8 cellular contexts compared by ENCODE assay signal in genomic region chr7:43729924-43730248, GRCh38. TPM values are rescaled to one million over a fixed set of nuclear protein-coding genes. Genes with fewer than 3 reads are reported as not detected.
A peak's percentile ranks its signal among the peaks of the same experiment; 100 is the strongest.
DNase-seq lines count a peak whose midpoint lies in the region; ATAC-seq and TF ChIP-seq lines count a peak whose summit lies in the region.

No MANE protein-coding gene starts in this region.

- no peaks in the 10 kb centered on the region for H3K36me3 Mint-ChIP-seq in T-helper 17 cell (ENCODE audit: low read depth)
- H3K36me3 Mint-ChIP-seq in stimulated activated effector memory CD8-positive, alpha-beta T cell treated with anti-CD3 and anti-CD28 coated beads, Interleukin-12 subunit alpha, Interleukin-12 subunit beta, amount 100 ng/mL, for 72 hours, result peaks cover 1% of the 10 kb centered on the region

- peaks cover 31% of the 10 kb centered on the region for H3K4me1 Mint-ChIP-seq in T-helper 17 cell
- peaks cover 37% of the 10 kb centered on the region for H3K4me1 Mint-ChIP-seq in stimulated activated effector memory CD8-positive, alpha-beta T cell treated with anti-CD3 and anti-CD28 coated beads, Interleukin-12 subunit alpha, Interleukin-12 subunit beta, amount 100 ng/mL, for 72 hours

- H3K9me3 ChIP-seq in AG04450 (ENCODE audit: control insufficient read depth, insufficient read depth, low read length) (no peaks in the 10 kb centered on the region), T-helper 17 cell (ENCODE audit: control insufficient read depth, low read length, poor library complexity, severe bottlenecking) (no peaks in the 10 kb centered on the region), left ventricle myocardium inferior (replicated peaks) (no peaks in the 10 kb centered on the region)

- H3K4me3 Mint-ChIP-seq in T-helper 17 cell, result peak overlapping the region; percentile 91
- H3K4me3 Mint-ChIP-seq in stimulated activated effector memory CD8-positive, alpha-beta T cell treated with anti-CD3 and anti-CD28 coated beads, Interleukin-12 subunit alpha, Interleukin-12 subunit beta, amount 100 ng/mL, for 72 hours, result peak overlapping the region; percentile 86

- H3K27ac ChIP-seq in AG04450 (ENCODE audit: low read depth, low read length), result peak overlapping the region; percentile 33
- peak overlapping the region; percentile 93 for H3K27ac ChIP-seq in left ventricle myocardium inferior (replicated peaks)

- POLR2A ChIA-PET in AG04450 (lab: Yijun Ruan, JAX), result interaction anchor here (0.7 to 2.6 kb wide), 5 partner anchors 19 to 797 kb away, joined by 3 to 11 read pairs (median 5); partner anchors contain the start of genes BLVRA, MRPL32 and STK17A

- H3K27me3 ChIP-seq in AG04450 (ENCODE audit: control insufficient read depth, insufficient read depth, low read length), result no peaks in the 10 kb centered on the region
- H3K27me3 ChIP-seq in left ventricle myocardium inferior (ENCODE audit: low read depth), result no peaks in the 10 kb centered on the region

- peaks cover 56% of the 10 kb centered on the region for H3K4me1 ChIP-seq in left ventricle myocardium inferior

- CTCF ChIA-PET in AG04450 (lab: Charles Lee), result interaction anchor here (1.0 to 4.5 kb wide), 5 partner anchors 9 to 469 kb away, joined by 3 to 58 read pairs (median 6); partner anchors contain the start of gene STK17A

- peak overlapping the region; percentile 89 for H3K27ac Mint-ChIP-seq in T-helper 17 cell
- H3K27ac Mint-ChIP-seq in stimulated activated effector memory CD8-positive, alpha-beta T cell treated with anti-CD3 and anti-CD28 coated beads, Interleukin-12 subunit alpha, Interleukin-12 subunit beta, amount 100 ng/mL, for 72 hours, result peak overlapping the region; percentile 80

- H3K4me3 ChIP-seq in AG04450 (ENCODE audit: low read depth, low read length), result peak overlapping the region; percentile 89
- H3K4me3 ChIP-seq in left ventricle myocardium inferior, result peak overlapping the region; percentile 89

- H3K9me3 Mint-ChIP-seq in stimulated activated effector memory CD8-positive, alpha-beta T cell treated with anti-CD3 and anti-CD28 coated beads, Interleukin-12 subunit alpha, Interleukin-12 subunit beta, amount 100 ng/mL, for 72 hours, result no peaks in the 10 kb centered on the region

- intact Hi-C loops in left ventricle myocardium inferior (cut with micrococcal nuclease), result loop anchor here (10.0 kb wide), 1 partner anchor 105 kb away; no protein-coding TSS in a partner anchor

- no peaks in the 10 kb centered on the region for H3K36me3 ChIP-seq in left ventricle myocardium inferior

- no peaks in the 10 kb centered on the region for H3K27me3 Mint-ChIP-seq in T-helper 17 cell

- TF ChIP-seq CTCF in AG04450 (IDR thresholded peaks at IDR 0.05; ENCODE audit: low read depth, low read length) (no peak), left ventricle myocardium inferior (IDR thresholded peaks at IDR 0.05; ENCODE audit: borderline replicate concordance) (no peak)

- DNase-seq in AG04450 (ENCODE audit: low read depth, low spot score) (no peak), T-helper 17 cell (no peak), left ventricle myocardium inferior (no peak), NCI-H524 (lab: John Stamatoyannopoulos, UW) (no peak), NCI-H345 treated with DMSO at 0.1 percent for 48 hours (lab: John Stamatoyannopoulos, UW; ENCODE audit: unreplicated experiment) (no peak)
- no peak for DNase-seq in stimulated activated effector memory CD8-positive, alpha-beta T cell treated with anti-CD3 and anti-CD28 coated beads, Interleukin-12 subunit alpha, Interleukin-12 subunit beta, amount 100 ng/mL, for 72 hours (ENCODE audit: low spot score in 2 of 2)
- DNase-seq in stimulated activated naive CD4-positive, alpha-beta T cell (lab: John Stamatoyannopoulos, UW), result no peak

- ATAC-seq in GM21723 (IDR thresholded peaks at IDR 0.05; ENCODE audit: unreplicated experiment) (peak; percentile 6), T-helper 17 cell (no peak)
- ATAC-seq in stimulated activated effector memory CD8-positive, alpha-beta T cell treated with anti-CD3 and anti-CD28 coated beads, Interleukin-12 subunit alpha, Interleukin-12 subunit beta, amount 100 ng/mL, for 72 hours, result no peak

RNA-seq across cellular contexts. Expression of gene COA1, which starts 0.6 kb away (rescaled TPM):
- 22.4 and 24.4 TPM in 2 replicates for polyA plus RNA-seq in AG04450 (2011; rRNA removed)
- 29.9 and 35.4 TPM in 2 replicates for polyA minus RNA-seq in AG04450 (2011; rRNA and poly(A)+ RNA removed)
- total RNA-seq in T-helper 17 cell (10 to 100 TPM; 51.1 to 55.0 TPM), left ventricle myocardium inferior (76.5 TPM)

RNA-seq across cellular contexts. Expression of gene BLVRA, which starts 28.6 kb away (rescaled TPM):
- polyA plus RNA-seq in AG04450 (2011; rRNA removed), result 50.3 and 58.7 TPM in 2 replicates
- polyA minus RNA-seq in AG04450 (2011; rRNA and poly(A)+ RNA removed), result 16.4 and 17.9 TPM in 2 replicates
- total RNA-seq in T-helper 17 cell (10 to 100 TPM; 26.2 to 29.7 TPM), left ventricle myocardium inferior (44.8 TPM)
